Comparison of ENCODE assay signal across 1 cellular context in genomic region chr11:134261626-134262488, GRCh38.
TF ChIP-seq lines count a peak whose summit lies in the region.

No MANE protein-coding gene starts in this region.

TF ChIP-seq in HepG2, 621 proteins besides CTCF, POLR2A, EP300 and RAD21:
- TF ChIP-seq FOXA3 (CRISPR knock-in tag; IDR thresholded peaks at IDR 0.05) (peak; percentile 97), IRF9 (CRISPR knock-in tag; IDR thresholded peaks at IDR 0.05; ENCODE audit: borderline replicate concordance) (no peak), GATAD2A (CRISPR knock-in tag; IDR thresholded peaks at IDR 0.05) (no peak), STAG1 (CRISPR knock-in tag; IDR thresholded peaks at IDR 0.05) (peak; percentile 58), FOXA1 (IDR thresholded peaks at IDR 0.05) (no peak), FOXA1 (CRISPR knock-in tag; IDR thresholded peaks at IDR 0.05) (peak; percentile 97), DMAP1 (CRISPR knock-in tag; IDR thresholded peaks at IDR 0.05) (no peak), FOXK1 (CRISPR knock-in tag; IDR thresholded peaks at IDR 0.05; ENCODE audit: borderline replicate concordance, low read depth) (peak; percentile 87; the same call in 1 of the 2 replicates), FOXO1 (CRISPR knock-in tag; IDR thresholded peaks at IDR 0.05) (0 out of 2 replicates have a peak, but pooled peaks have one; percentile 20), ZBTB37 (CRISPR knock-in tag; IDR thresholded peaks at IDR 0.05) (no peak), SMC3 (IDR thresholded peaks at IDR 0.05; ENCODE audit: low read length) (peak; percentile 56; the same call in 1 of the 2 replicates)
TF ChIP-seq in HepG2: peak in this region for 6.
